Comparison of ENCODE assay signal across 9 cellular contexts in genomic region chr2:179853108-179853507, GRCh38. TPM values are rescaled to one million over a fixed set of nuclear protein-coding genes. Genes with fewer than 3 reads are reported as not detected.
"Had no signal": no experiment of that assay in that cellular context is flagged by ENCODE, and none has a peak within 500 bp of the region (broad histone marks: within the 10 kb centered on the region; RNA-seq: fewer than 3 reads in every experiment).

No MANE protein-coding gene starts in this region.

- H3K27ac Mint-ChIP-seq: GM23338, H9 had no signal

- DNase-seq: H9, HCEC 1CT, IMR-90, KG1 had no signal

- H3K9me3 Mint-ChIP-seq: GM23338, H9 had no signal

- ATAC-seq: GM23338, K562 had no signal

- FAIRE-seq: H1, H54, K562 had no signal

- H2AFZ ChIP-seq: GM23338 had no signal

- H3K27ac ChIP-seq: HL-60 had no signal

- H3K4me3 ChIP-seq: GM23338, K562 had no signal

- H3K4me3 Mint-ChIP-seq: GM23338, H9 had no signal

- H3K4me2 ChIP-seq: GM23338 had no signal

RNA-seq across cellular contexts. Expression of gene ZNF385B, which starts 8.3 kb away (rescaled TPM):
- total RNA-seq: IMR-90, K562 had no signal
- polyA plus RNA-seq: IMR-90 had no signal
